8 cellular contexts compared by ENCODE assay signal in the genomic region with DNA sequence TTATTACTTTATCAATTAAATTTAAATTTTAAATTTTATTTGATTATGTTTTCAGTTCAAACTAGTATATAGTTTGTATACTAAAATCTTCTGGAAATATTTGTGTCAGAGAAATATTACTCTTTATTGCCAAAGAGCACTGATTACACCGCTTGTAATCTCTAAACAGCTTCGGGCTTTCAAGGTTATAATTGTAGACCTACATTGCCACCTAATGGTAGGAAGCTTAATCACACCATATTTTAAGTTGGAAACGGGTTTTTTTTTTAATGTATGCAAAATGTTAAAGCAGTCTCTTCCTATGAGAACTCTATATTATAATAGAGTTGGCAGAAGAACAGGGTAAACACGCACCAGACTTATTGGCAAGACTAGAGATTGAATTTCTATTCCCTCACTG. TPM values are rescaled to one million over a fixed set of nuclear protein-coding genes. Genes with fewer than 3 reads are reported as not detected.
A peak's percentile ranks its signal among the peaks of the same experiment; 100 is the strongest.
DNase-seq lines count a peak whose midpoint lies in the region; TF ChIP-seq lines count a peak whose summit lies in the region.

No MANE protein-coding gene starts in this region.

- H3K4me3 ChIP-seq in HFF-Myc (replicated peaks; ENCODE audit: low read depth, low read length): no peak overlapping the region
- H3K4me3 ChIP-seq in choroid plexus epithelial cell (ENCODE audit: low read depth, low read length): no peak overlapping the region
- H3K4me3 ChIP-seq in lower leg skin (ENCODE audit: low read depth, poor library complexity, severe bottlenecking): no peak overlapping the region

- WGBS in lower leg skin, 2 donors: 1 to 3% methylated on average over 4 of the region's 4 CpGs

- TF ChIP-seq POLR2A in lower leg skin (IDR thresholded peaks at IDR 0.05): no peak

- DNase-seq in NCI-H1417 (lab: John Stamatoyannopoulos, UW): peak; percentile 8 to 59 (median 24)
- DNase-seq in NCI-H1417 treated with DMSO at 0.1 percent for 48 hours (lab: John Stamatoyannopoulos, UW): no peak
- DNase-seq in HFF-Myc (ENCODE audit: extremely low read depth, low read depth): no peak
- peak; percentile 50 for DNase-seq in NCI-H460 (ENCODE audit: extremely low read depth, low read depth)
- peak; percentile 79 for DNase-seq in choroid plexus epithelial cell (ENCODE audit: low read depth)
- peak; percentile 50 for DNase-seq in medulla oblongata (ENCODE audit: extremely low spot score)
- DNase-seq in lower leg skin (ENCODE audit: low spot score in 2 of 2): no peak
- DNase-seq in stimulated activated CD4-positive, alpha-beta T cell treated with anti-CD3 and anti-CD28 coated beads, Interleukin-1b, Interleukin-23, amount 100 ng/mL, for 48 hours: no peak

- TF ChIP-seq CTCF in HFF-Myc (IDR thresholded peaks at IDR 0.05; ENCODE audit: low read depth, low read length, missing control alignments) (peak; percentile 39), choroid plexus epithelial cell (conservative IDR thresholded peaks at IDR 0.05; ENCODE audit: low read depth, low read length) (peak; percentile 51), lower leg skin (IDR thresholded peaks at IDR 0.05) (no peak)

- intact Hi-C loops in lower leg skin (cut with DNase I; ENCODE audit: low total_unique reads): loop anchor here (10.0 kb wide), 2 partner anchors 161 to 259 kb away; no protein-coding TSS in a partner anchor

RNA-seq across cellular contexts. Expression of a gene that starts 19.4 kb away (rescaled TPM):
- total RNA-seq in NCI-H460 (2014; rRNA removed; shearing (Covaris generic)): 9.2 and 14.3 TPM in 2 replicates
- 7.6 and 23.4 TPM in 2 replicates for polyA plus RNA-seq in NCI-H460 (2014; cell fraction: nucleus; rRNA removed)
- 10 to 100 TPM; 10.7 to 33.2 (median 12.5) TPM for total RNA-seq in lower leg skin

Comparison
In these comparisons a context has a peak if more than half of its experiments do, and no peak if none do; other contexts are left out.
1. DNase-seq: peak in NCI-H1417 (3 of 3), NCI-H460 (single experiment), choroid plexus epithelial cell (single experiment) and medulla oblongata (single experiment); none in NCI-H1417 treated with DMSO at 0.1 percent for 48 hours (single experiment), HFF-Myc (single experiment), lower leg skin (0 of 2) and stimulated activated CD4-positive, alpha-beta T cell treated with anti-CD3 and anti-CD28 coated beads, Interleukin-1b, Interleukin-23, amount 100 ng/mL, for 48 hours (single experiment).
2. CTCF ChIP-seq: peak in HFF-Myc (single experiment) and choroid plexus epithelial cell (single experiment); none in lower leg skin (0 of 3).